In the genomic region with DNA sequence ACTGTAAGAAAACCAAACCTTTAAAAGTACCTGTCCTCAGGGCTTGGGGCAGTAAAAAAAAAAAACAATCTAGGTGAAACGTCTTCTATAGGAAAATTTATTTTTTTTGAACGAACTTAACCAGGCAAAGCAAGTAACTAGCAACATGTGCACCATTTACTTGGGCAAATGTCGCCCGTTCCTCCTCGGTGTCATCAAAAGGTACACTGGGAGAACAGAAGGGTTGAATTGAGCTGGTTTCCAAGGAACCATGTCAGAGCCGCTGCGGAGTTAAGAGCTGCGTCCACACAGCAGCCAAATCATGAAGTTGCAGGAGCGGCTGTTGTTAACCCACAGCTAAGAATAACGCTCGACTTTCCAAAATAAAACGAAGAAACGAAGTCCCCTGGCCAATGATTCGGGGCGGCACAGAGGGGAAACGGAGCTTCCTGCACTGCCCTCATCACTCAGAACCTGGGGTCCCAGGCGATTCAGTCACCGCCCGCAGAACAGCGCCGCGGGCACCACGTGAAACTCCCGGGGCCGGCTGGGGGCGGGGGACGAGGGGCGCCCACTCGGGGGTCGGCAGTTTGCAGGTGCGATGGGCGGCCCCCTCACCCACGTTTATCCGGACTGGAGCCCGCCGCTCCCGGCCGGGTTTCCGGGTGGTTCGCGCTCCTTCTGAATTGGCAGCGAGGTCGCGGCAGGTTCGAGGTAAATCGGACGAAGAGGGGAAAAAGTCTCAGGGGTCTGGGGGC, we compare ENCODE assay signal across 8 cellular contexts. TPM values are rescaled to one million over a fixed set of nuclear protein-coding genes. Genes with fewer than 3 reads are reported as not detected.
DNase-seq lines count a peak whose midpoint lies in the region; ATAC-seq and TF ChIP-seq lines count a peak whose summit lies in the region.
"Not testable (repeated sequence)": the region's sequence is repeated elsewhere in the genome, so short reads cannot be mapped to it uniquely, and the experiment has no call there.

No MANE protein-coding gene starts in this region.

- H3K36me3 ChIP-seq in Karpas-422 (ENCODE audit: insufficient read depth, low read length); body of pancreas (replicated peaks in 1 of 2; ENCODE audit: insufficient read depth in 1 of 2, low read depth in 2 of 2); heart right ventricle: not testable (repeated sequence)

- H3K9me3 ChIP-seq in Karpas-422 (ENCODE audit: low read length); body of pancreas; heart right ventricle: not testable (repeated sequence)

- H3K4me3 ChIP-seq in Karpas-422 (ENCODE audit: low read length) (peak overlapping the region; percentile 56), body of pancreas (peak overlapping the region; percentile 33 to 69), heart right ventricle (peak overlapping the region; percentile 60 to 84 (median 70))

- peaks cover 28% of the 10 kb centered on the region for H3K79me2 ChIP-seq in Karpas-422 (ENCODE audit: low read length)

- peaks cover 12% of the 10 kb centered on the region for H3K4me1 ChIP-seq in Karpas-422 (ENCODE audit: low read length)
- not testable (repeated sequence) for H3K4me1 ChIP-seq in body of pancreas
- H3K4me1 ChIP-seq in heart right ventricle: peaks cover 0 to 12% (median 4%) of the 10 kb centered on the region in 9 donors

- H3K4me2 ChIP-seq in Karpas-422 (ENCODE audit: low read depth, low read length, poor library complexity, severe bottlenecking): peak overlapping the region; percentile 68

- WGBS in body of pancreas, 2 donors: 0 to 1% methylated on average over 10 to 23 of the region's 47 CpGs
- WGBS in heart right ventricle, 2 donors: 0 to 1% methylated on average over 18 to 41 of the region's 47 CpGs

- not testable (repeated sequence) for H3K27me3 ChIP-seq in Karpas-422 (ENCODE audit: low read length); body of pancreas; heart right ventricle

- H3K9me3 Mint-ChIP-seq in natural killer cell: not testable (repeated sequence)

- intact Hi-C loops in body of pancreas (cut with DNase I); heart right ventricle (cut with DNase I); natural killer cell (cut with micrococcal nuclease): not testable (repeated sequence)

- H3K27ac Mint-ChIP-seq in natural killer cell: peak overlapping the region; percentile 86 to 95

- H3K36me3 Mint-ChIP-seq in natural killer cell: not testable (repeated sequence)

- not testable (repeated sequence) for H3K9me2 ChIP-seq in Karpas-422 (replicated peaks; ENCODE audit: insufficient read depth, low read length)

- H3K27me3 Mint-ChIP-seq in natural killer cell (ENCODE audit: low read depth in 2 of 2): not testable (repeated sequence)

- peak overlapping the region; percentile 60 for H3K27ac ChIP-seq in Karpas-422 (ENCODE audit: low read length)
- peak overlapping the region; percentile 85 to 95 (median 91) for H3K27ac ChIP-seq in body of pancreas
- peak overlapping the region; percentile 88 to 99 (median 96) for H3K27ac ChIP-seq in heart right ventricle

- peak overlapping the region; percentile 89 for H3K4me3 Mint-ChIP-seq in natural killer cell

- peak overlapping the region; percentile 71 for H3K9ac ChIP-seq in Karpas-422 (ENCODE audit: low read length)

- H3K4me1 Mint-ChIP-seq in natural killer cell: peaks cover 10% of the 10 kb centered on the region in 2 donors

- H4K20me1 ChIP-seq in Karpas-422 (ENCODE audit: insufficient read depth, low read depth, low read length): not testable (repeated sequence)

- peak; percentile 4 for ATAC-seq in GM21390 (IDR thresholded peaks at IDR 0.05; ENCODE audit: unreplicated experiment)
- not testable (repeated sequence) for ATAC-seq in body of pancreas, heart right ventricle, natural killer cell

- not testable (repeated sequence) for TF ChIP-seq POLR2A in body of pancreas (IDR thresholded peaks at IDR 0.05)

- peak; percentile 5 for DNase-seq in Ammon's horn (ENCODE audit: low spot score)
- peak; percentile 72 for DNase-seq in Karpas-422
- DNase-seq in activated CD4-positive, alpha-beta T cell treated with anti-CD3 and anti-CD28 coated beads, Interleukin-2, amount 50 U/mL, for 1 hour: peak; percentile 13
- peak; percentile 5 to 28 (median 18) for DNase-seq in body of pancreas
- DNase-seq in heart right ventricle: peak in 1 of 2 donors; percentile 24
- DNase-seq in natural killer cell: peak; percentile 27
- DNase-seq in stimulated activated CD4-positive, alpha-beta T cell treated with anti-CD3 and anti-CD28 coated beads, TNF-alpha, amount 100 ng/mL, for 4 hours (ENCODE audit: low read depth in 3 of 3): peak in 2 of 3 experiments; percentile 12 to 18

- TF ChIP-seq CTCF in body of pancreas (IDR thresholded peaks at IDR 0.05); natural killer cell (IDR thresholded peaks at IDR 0.05): not testable (repeated sequence)
- peak in 1 of 9 donors; percentile 13 for TF ChIP-seq CTCF in heart right ventricle (IDR thresholded peaks at IDR 0.05)

- H2AFZ ChIP-seq in Karpas-422 (ENCODE audit: low read length): not testable (repeated sequence)

RNA-seq across cellular contexts. Expression of a gene that starts 53.6 kb away (rescaled TPM):
- total RNA-seq in Karpas-422 (2014; rRNA removed; shearing (Covaris generic); ENCODE audit: low replicate concordance): 4.1 and 12.2 TPM in 2 replicates
- total RNA-seq in body of pancreas: 1 to 10 TPM; 3.4 to 4.6 TPM
- 1 to 10 TPM in 8 of 10 donors, under 1 TPM in 2; 0.74 to 3.4 (median 1.5) TPM for total RNA-seq in heart right ventricle
- 10 to 100 TPM in 1 of 2 donors, under 1 TPM in 1; 0.83 to 13.7 TPM for polyA plus RNA-seq in heart right ventricle
- total RNA-seq in natural killer cell: 1 to 10 TPM; 1.2 to 5.6 (median 1.4) TPM
